1 cellular context compared by ENCODE assay signal in the genomic region with DNA sequence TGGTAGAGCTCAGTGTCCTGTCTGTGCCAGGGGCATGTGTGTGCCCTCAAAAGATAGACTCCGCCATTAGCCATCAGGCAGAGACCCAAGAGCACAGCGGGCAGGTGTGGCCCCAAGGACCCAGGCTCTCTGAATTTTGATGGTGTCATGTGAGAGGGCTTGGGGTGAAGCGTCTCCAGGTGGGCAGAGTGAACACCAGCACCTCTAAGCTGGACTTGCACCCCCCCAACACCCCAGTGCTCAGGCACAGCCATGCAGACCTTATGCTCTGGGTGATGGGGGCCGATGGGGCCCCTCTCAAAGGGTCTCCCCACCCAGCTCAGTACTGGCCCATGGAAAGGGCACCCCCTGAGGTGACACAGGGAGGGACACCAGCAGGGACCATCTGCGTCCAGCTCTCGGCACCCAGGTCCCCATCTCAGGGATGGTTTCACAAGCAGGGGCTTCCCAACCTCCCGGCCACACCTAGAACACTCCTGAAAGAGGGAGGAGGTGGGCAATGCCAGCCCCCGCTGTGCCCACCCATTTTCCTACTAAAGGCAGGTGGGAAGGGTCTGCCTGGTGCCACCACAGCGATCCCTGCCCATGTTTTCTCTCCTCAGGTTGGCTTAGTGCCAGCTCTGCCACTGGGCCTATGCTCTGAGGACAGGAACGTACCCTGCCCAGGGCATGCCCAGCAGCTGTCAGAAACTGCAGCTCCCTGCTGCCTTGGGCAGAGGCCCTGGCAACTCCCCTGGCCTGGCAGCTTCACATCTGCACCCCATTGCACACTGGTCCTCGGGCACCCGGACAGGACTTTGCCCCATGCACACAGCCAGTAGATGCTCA.
TF ChIP-seq lines count a peak whose summit lies in the region.

No MANE protein-coding gene starts in this region.

TF ChIP-seq in liver, 16 proteins besides CTCF, POLR2A, EP300 and RAD21 (continued from another document):
- no peak for TF ChIP-seq YY1 (IDR thresholded peaks at IDR 0.05)
- no peak for TF ChIP-seq NR2F2 (IDR thresholded peaks at IDR 0.05)
- TF ChIP-seq EGR1 (IDR thresholded peaks at IDR 0.05; ENCODE audit: low read depth in 2 of 2) = no peak
- TF ChIP-seq HNF4G (IDR thresholded peaks at IDR 0.05) = peak; percentile 61
- TF ChIP-seq GABPA (IDR thresholded peaks at IDR 0.05 in 1 of 2, conservative IDR thresholded peaks at IDR 0.05 in 1 of 2) = no peak
- TF ChIP-seq, protein P1, sequence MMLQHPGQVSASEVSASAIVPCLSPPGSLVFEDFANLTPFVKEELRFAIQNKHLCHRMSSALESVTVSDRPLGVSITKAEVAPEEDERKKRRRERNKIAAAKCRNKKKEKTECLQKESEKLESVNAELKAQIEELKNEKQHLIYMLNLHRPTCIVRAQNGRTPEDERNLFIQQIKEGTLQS (IDR thresholded peaks at IDR 0.05) = no peak
- TF ChIP-seq, protein P2, sequence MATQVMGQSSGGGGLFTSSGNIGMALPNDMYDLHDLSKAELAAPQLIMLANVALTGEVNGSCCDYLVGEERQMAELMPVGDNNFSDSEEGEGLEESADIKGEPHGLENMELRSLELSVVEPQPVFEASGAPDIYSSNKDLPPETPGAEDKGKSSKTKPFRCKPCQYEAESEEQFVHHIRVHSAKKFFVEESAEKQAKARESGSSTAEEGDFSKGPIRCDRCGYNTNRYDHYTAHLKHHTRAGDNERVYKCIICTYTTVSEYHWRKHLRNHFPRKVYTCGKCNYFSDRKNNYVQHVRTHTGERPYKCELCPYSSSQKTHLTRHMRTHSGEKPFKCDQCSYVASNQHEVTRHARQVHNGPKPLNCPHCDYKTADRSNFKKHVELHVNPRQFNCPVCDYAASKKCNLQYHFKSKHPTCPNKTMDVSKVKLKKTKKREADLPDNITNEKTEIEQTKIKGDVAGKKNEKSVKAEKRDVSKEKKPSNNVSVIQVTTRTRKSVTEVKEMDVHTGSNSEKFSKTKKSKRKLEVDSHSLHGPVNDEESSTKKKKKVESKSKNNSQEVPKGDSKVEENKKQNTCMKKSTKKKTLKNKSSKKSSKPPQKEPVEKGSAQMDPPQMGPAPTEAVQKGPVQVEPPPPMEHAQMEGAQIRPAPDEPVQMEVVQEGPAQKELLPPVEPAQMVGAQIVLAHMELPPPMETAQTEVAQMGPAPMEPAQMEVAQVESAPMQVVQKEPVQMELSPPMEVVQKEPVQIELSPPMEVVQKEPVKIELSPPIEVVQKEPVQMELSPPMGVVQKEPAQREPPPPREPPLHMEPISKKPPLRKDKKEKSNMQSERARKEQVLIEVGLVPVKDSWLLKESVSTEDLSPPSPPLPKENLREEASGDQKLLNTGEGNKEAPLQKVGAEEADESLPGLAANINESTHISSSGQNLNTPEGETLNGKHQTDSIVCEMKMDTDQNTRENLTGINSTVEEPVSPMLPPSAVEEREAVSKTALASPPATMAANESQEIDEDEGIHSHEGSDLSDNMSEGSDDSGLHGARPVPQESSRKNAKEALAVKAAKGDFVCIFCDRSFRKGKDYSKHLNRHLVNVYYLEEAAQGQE (IDR thresholded peaks at IDR 0.05) = no peak
